Comparison of ENCODE assay signal across 21 cellular contexts in the genomic region with DNA sequence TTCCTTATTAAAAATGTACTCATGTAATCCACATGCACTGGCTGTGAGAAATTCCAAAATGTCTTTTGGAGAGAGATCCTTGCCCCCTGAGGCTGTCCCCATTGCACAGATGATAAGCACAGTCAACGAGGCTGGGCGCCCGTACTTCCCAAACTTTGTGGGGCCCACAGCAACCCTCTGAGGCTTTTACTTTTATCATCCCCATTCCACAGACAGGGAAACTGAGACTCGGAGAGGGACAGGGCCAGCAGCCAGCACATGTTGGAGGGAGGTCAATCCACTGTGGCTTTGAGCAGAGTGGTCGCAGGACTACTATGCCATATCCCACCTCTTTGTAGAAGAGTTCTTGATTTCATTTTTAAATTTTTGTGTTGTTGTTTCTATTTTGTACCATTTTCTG.
DNase-seq lines count a peak whose midpoint lies in the region; ATAC-seq, FAIRE-seq and TF ChIP-seq lines count a peak whose summit lies in the region.
"Had no signal": no experiment of that assay in that cellular context is flagged by ENCODE, and none has a peak within 500 bp of the region (broad histone marks: within the 10 kb centered on the region; RNA-seq: fewer than 3 reads in every experiment).

No MANE protein-coding gene starts in this region.

- TF ChIP-seq EP300 in A549 (IDR thresholded peaks at IDR 0.05) (no peak), gastroesophageal sphincter (IDR thresholded peaks at IDR 0.05) (no peak)

- TF ChIP-seq RAD21 in A549 (conservative IDR thresholded peaks at IDR 0.05 in 1 of 2, IDR thresholded peaks at IDR 0.05 in 1 of 2): no peak

- H3K4me2 ChIP-seq in A549: peak overlapping the region; percentile 69
- peak overlapping the region; percentile 75 for H3K4me2 ChIP-seq in PC-9

- BruUV-seq in PC-9 (replicated peaks; lab: Mats Ljungman, UMichigan): no TSS peak

- no peak for FAIRE-seq in A549 (lab: Jason Lieb, UNC)

- no peak for DNase-seq in A549 (ENCODE audit: low read depth in 1 of 2, low spot score in 1 of 2)
- no peak for DNase-seq in PC-9
- no peak for DNase-seq in SJCRH30
- DNase-seq: activated CD4-positive, alpha-beta memory T cell treated with anti-CD3 and anti-CD28 coated beads for 36 hours; activated naive CD4-positive, alpha-beta T cell treated with anti-CD3 and anti-CD28 coated beads, Interleukin-2, amount 10 ng/mL, durations not matched to agents 7 days and 5 days; CD4-positive, alpha-beta memory T cell; gastrocnemius medialis; NCI-H1694; NCI-H446; NK-92 treated with Interleukin-12 subunit alpha and Interleukin-12 subunit beta, amount 100 ng/mL, for 24 hours; Right ventricle myocardium superior; spleen; thyroid gland had no signal

- no peak for ATAC-seq in A549
- no peak for ATAC-seq in gastroesophageal sphincter
- no peak for ATAC-seq in HG02852 (IDR thresholded peaks at IDR 0.05; ENCODE audit: unreplicated experiment)
- ATAC-seq in GM18873 (IDR thresholded peaks at IDR 0.05; ENCODE audit: low FRiP score, unreplicated experiment): no peak
- ATAC-seq in GM18511 (IDR thresholded peaks at IDR 0.05; ENCODE audit: unreplicated experiment): no peak
- ATAC-seq: gastrocnemius medialis; natural killer cell treated with Interleukin-12 subunit alpha and Interleukin-12 subunit beta and Interleukin-15 and Interleukin-18, amount 100 ng/mL, for 72 hours had no signal

- H3K9me2 ChIP-seq in PC-9 (ENCODE audit: insufficient read depth): no peaks in the 10 kb centered on the region

- no peak overlapping the region for H3K4me3 ChIP-seq in A549
- no peak overlapping the region for H3K4me3 ChIP-seq in PC-9
- H3K4me3 ChIP-seq in gastroesophageal sphincter: no peak overlapping the region
- no peak overlapping the region for H3K4me3 ChIP-seq in rectal smooth muscle tissue (ENCODE audit: low read length)
- no peak overlapping the region for H3K4me3 ChIP-seq in SJCRH30
- H3K4me3 ChIP-seq: colonic mucosa, gastrocnemius medialis, spleen, thyroid gland had no signal

- no peaks in the 10 kb centered on the region for H3K27me3 ChIP-seq in PC-9 (ENCODE audit: insufficient read depth, low read depth)
- H3K27me3 ChIP-seq in gastroesophageal sphincter: no peaks in the 10 kb centered on the region
- H3K27me3 ChIP-seq in rectal smooth muscle tissue (ENCODE audit: control insufficient read depth, insufficient read depth, low read length): no peaks in the 10 kb centered on the region
- H3K27me3 ChIP-seq in SJCRH30: no peaks in the 10 kb centered on the region
- H3K27me3 ChIP-seq: colonic mucosa, gastrocnemius medialis, spleen, thyroid gland had no signal

- no peaks in the 10 kb centered on the region for H3K9me3 ChIP-seq in A549
- H3K9me3 ChIP-seq in PC-9 (ENCODE audit: insufficient read depth, low read depth): no peaks in the 10 kb centered on the region
- no peaks in the 10 kb centered on the region for H3K9me3 ChIP-seq in gastroesophageal sphincter
- no peaks in the 10 kb centered on the region for H3K9me3 ChIP-seq in SJCRH30 (replicated peaks)
- H3K9me3 ChIP-seq: colonic mucosa, gastrocnemius medialis, spleen, thyroid gland had no signal

- H3K4me1 ChIP-seq in A549: peaks cover 75% of the 10 kb centered on the region
- H3K4me1 ChIP-seq in PC-9 (replicated peaks; ENCODE audit: insufficient read depth): peaks cover 76% of the 10 kb centered on the region
- H3K4me1 ChIP-seq in gastroesophageal sphincter: peaks cover 0 to 92% (median 63%) of the 10 kb centered on the region in 3 donors
- H3K4me1 ChIP-seq in rectal smooth muscle tissue (ENCODE audit: control insufficient read depth, insufficient read depth, low read length): peaks cover 49% of the 10 kb centered on the region
- H3K4me1 ChIP-seq in SJCRH30: peaks cover 63% of the 10 kb centered on the region
- H3K4me1 ChIP-seq: colonic mucosa had no signal

- no peaks in the 10 kb centered on the region for H3K36me3 ChIP-seq in PC-9 (ENCODE audit: low read depth)
- no peaks in the 10 kb centered on the region for H3K36me3 ChIP-seq in gastroesophageal sphincter
- no peaks in the 10 kb centered on the region for H3K36me3 ChIP-seq in rectal smooth muscle tissue (ENCODE audit: control insufficient read depth, insufficient read depth, low read length)
- no peaks in the 10 kb centered on the region for H3K36me3 ChIP-seq in SJCRH30
- H3K36me3 ChIP-seq: colonic mucosa, gastrocnemius medialis, spleen, thyroid gland, WERI-Rb-1 had no signal

- no peak overlapping the region for H2AFZ ChIP-seq in PC-9

- CTCF ChIA-PET in A549 (lab: Yijun Ruan, JAX) (interaction anchor here (1.0 kb wide), 1 partner anchor 81 kb away, joined by 3 read pairs; no protein-coding TSS in a partner anchor), PC-9 (lab: Charles Lee) (no interaction called here)

- no peak overlapping the region for H3K9ac ChIP-seq in rectal smooth muscle tissue (ENCODE audit: low read length)

- H4K20me1 ChIP-seq in PC-9 (ENCODE audit: insufficient read depth): no peaks in the 10 kb centered on the region

- POLR2A ChIA-PET in A549 (lab: Yijun Ruan, JAX): interaction anchor here (1.0 to 1.2 kb wide), 2 partner anchors 19 to 64 kb away, joined by 3 read pairs; no protein-coding TSS in a partner anchor
- POLR2A ChIA-PET in PC-9 (lab: Charles Lee; ENCODE audit: unreplicated experiment): no interaction called here

- WGBS in A549 (ENCODE audit: missing lambda C conversion rate): 82% methylated on average over 5 of the region's 5 CpGs
- WGBS in gastroesophageal sphincter (ENCODE audit: low coverage in 1 of 2), 2 donors: 86 to 97% methylated on average over 1 to 5 of the region's 5 CpGs

- TF ChIP-seq CTCF in A549 (IDR thresholded peaks at IDR 0.05): no peak
- no peak for TF ChIP-seq CTCF in PC-9 (conservative IDR thresholded peaks at IDR 0.05)
- TF ChIP-seq CTCF in gastroesophageal sphincter (IDR thresholded peaks at IDR 0.05): no peak

- TF ChIP-seq POLR2A in A549 (IDR thresholded peaks at IDR 0.05; ENCODE audit: low read length): no peak
- TF ChIP-seq POLR2A in gastroesophageal sphincter (IDR thresholded peaks at IDR 0.05): no peak

- H3F3A ChIP-seq in PC-9 (ENCODE audit: insufficient read depth, low read depth): peaks cover 69% of the 10 kb centered on the region

- H3K27ac ChIP-seq in A549 (peak overlapping the region; percentile 87 to 96), PC-9 (peak overlapping the region; percentile 95), gastroesophageal sphincter (peak overlapping the region; percentile 91 to 92 (median 92)), rectal smooth muscle tissue (ENCODE audit: low read depth, low read length) (peak overlapping the region; percentile 89), SJCRH30 (no peak overlapping the region)

- H3K79me2 ChIP-seq in PC-9 (ENCODE audit: low read depth): no peaks in the 10 kb centered on the region

- intact Hi-C loops in PC-9 (cut with micrococcal nuclease; ENCODE audit: unreplicated experiment): loop anchor here (2.0 to 10.0 kb wide), 4 partner anchors 34 to 169 kb away; no protein-coding TSS in a partner anchor

TF ChIP-seq in A549, 52 proteins besides CTCF, POLR2A, EP300 and RAD21:
- TF ChIP-seq HOXB13 (CRISPR knock-in tag; IDR thresholded peaks at IDR 0.05; ENCODE audit: low read depth): no peak
- TF ChIP-seq HDAC2 (IDR thresholded peaks at IDR 0.05): peak; percentile 86
- TF ChIP-seq, protein P1, sequence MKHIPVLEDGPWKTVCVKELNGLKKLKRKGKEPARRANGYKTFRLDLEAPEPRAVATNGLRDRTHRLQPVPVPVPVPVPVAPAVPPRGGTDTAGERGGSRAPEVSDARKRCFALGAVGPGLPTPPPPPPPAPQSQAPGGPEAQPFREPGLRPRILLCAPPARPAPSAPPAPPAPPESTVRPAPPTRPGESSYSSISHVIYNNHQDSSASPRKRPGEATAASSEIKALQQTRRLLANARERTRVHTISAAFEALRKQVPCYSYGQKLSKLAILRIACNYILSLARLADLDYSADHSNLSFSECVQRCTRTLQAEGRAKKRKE (CRISPR knock-in tag; IDR thresholded peaks at IDR 0.05; ENCODE audit: low read depth): no peak
- peak; percentile 86 for TF ChIP-seq KDM1A (IDR thresholded peaks at IDR 0.05; ENCODE audit: low read depth)
- TF ChIP-seq SMC3 (IDR thresholded peaks at IDR 0.05): no peak
- TF ChIP-seq, protein P2, sequence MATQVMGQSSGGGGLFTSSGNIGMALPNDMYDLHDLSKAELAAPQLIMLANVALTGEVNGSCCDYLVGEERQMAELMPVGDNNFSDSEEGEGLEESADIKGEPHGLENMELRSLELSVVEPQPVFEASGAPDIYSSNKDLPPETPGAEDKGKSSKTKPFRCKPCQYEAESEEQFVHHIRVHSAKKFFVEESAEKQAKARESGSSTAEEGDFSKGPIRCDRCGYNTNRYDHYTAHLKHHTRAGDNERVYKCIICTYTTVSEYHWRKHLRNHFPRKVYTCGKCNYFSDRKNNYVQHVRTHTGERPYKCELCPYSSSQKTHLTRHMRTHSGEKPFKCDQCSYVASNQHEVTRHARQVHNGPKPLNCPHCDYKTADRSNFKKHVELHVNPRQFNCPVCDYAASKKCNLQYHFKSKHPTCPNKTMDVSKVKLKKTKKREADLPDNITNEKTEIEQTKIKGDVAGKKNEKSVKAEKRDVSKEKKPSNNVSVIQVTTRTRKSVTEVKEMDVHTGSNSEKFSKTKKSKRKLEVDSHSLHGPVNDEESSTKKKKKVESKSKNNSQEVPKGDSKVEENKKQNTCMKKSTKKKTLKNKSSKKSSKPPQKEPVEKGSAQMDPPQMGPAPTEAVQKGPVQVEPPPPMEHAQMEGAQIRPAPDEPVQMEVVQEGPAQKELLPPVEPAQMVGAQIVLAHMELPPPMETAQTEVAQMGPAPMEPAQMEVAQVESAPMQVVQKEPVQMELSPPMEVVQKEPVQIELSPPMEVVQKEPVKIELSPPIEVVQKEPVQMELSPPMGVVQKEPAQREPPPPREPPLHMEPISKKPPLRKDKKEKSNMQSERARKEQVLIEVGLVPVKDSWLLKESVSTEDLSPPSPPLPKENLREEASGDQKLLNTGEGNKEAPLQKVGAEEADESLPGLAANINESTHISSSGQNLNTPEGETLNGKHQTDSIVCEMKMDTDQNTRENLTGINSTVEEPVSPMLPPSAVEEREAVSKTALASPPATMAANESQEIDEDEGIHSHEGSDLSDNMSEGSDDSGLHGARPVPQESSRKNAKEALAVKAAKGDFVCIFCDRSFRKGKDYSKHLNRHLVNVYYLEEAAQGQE (IDR thresholded peaks at IDR 0.05): no peak
